In genomic region chr6:106512958-106513480, GRCh38 we compare ENCODE assay signal across 8 cellular contexts.
DNase-seq lines count a peak whose midpoint lies in the region; ATAC-seq and TF ChIP-seq lines count a peak whose summit lies in the region.

No MANE protein-coding gene starts in this region.

- H3K4me3 Mint-ChIP-seq in activated naive CD8-positive, alpha-beta T cell: peak overlapping the region; percentile 97

- peaks cover 0 to 50% (median 43%) of the 10 kb centered on the region in 7 donors for H3K27me3 ChIP-seq in heart right ventricle
- H3K27me3 ChIP-seq in liver (ENCODE audit: control insufficient read depth in 4 of 4, insufficient read depth in 4 of 4, low read length in 3 of 4): peaks cover 0 to 4% (median 2%) of the 10 kb centered on the region in 4 donors
- H3K27me3 ChIP-seq in upper lobe of right lung: no peaks in the 10 kb centered on the region

- DNase-seq in heart right ventricle (no peak), Right ventricle myocardium inferior (ENCODE audit: missing footprints) (no peak), upper lobe of right lung (no peak), ureter (ENCODE audit: low spot score) (no peak)
- DNase-seq in stimulated activated CD4-positive, alpha-beta T cell treated with anti-CD3 and anti-CD28 coated beads, Interleukin-15, amount 100 ng/mL, for 24 hours: no peak

- H3K27me3 Mint-ChIP-seq in activated naive CD8-positive, alpha-beta T cell: no peaks in the 10 kb centered on the region

- ATAC-seq in heart right ventricle (peak in 4 of 8 donors; percentile 4 to 20 (median 13)), Right ventricle myocardium inferior (no peak), upper lobe of right lung (no peak), GM18867 (IDR thresholded peaks at IDR 0.05; ENCODE audit: unreplicated experiment) (no peak)

- 9 to 21% methylated on average over 19 of the region's 19 CpGs for WGBS in heart right ventricle, 2 donors
- WGBS in liver: 3% methylated on average over 19 of the region's 19 CpGs

- no peaks in the 10 kb centered on the region for H3K36me3 Mint-ChIP-seq in activated naive CD8-positive, alpha-beta T cell

- TF ChIP-seq RAD21 in liver (IDR thresholded peaks at IDR 0.05): no peak

- H3K9ac ChIP-seq in liver (ENCODE audit: low read depth in 1 of 2, low read length in 2 of 2): peak overlapping the region; percentile 68 to 82

- H3K27ac ChIP-seq in heart right ventricle (peak overlapping the region; percentile 38 to 98 (median 78)), liver (ENCODE audit: low read depth in 1 of 2, low read length in 2 of 2) (peak overlapping the region; percentile 95), upper lobe of right lung (peak overlapping the region; percentile 92)

- H3K36me3 ChIP-seq in heart right ventricle: no peaks in the 10 kb centered on the region
- no peaks in the 10 kb centered on the region for H3K36me3 ChIP-seq in liver (ENCODE audit: control insufficient read depth in 4 of 4, insufficient read depth in 3 of 4, low read depth in 1 of 4, low read length in 3 of 4)
- H3K36me3 ChIP-seq in upper lobe of right lung: no peaks in the 10 kb centered on the region

- H3K9me3 ChIP-seq in heart right ventricle: no peaks in the 10 kb centered on the region
- H3K9me3 ChIP-seq in liver (ENCODE audit: control insufficient read depth in 4 of 4, low read length in 3 of 4): no peaks in the 10 kb centered on the region
- no peaks in the 10 kb centered on the region for H3K9me3 ChIP-seq in upper lobe of right lung

- intact Hi-C loops in heart right ventricle (cut with DNase I): loop anchor here in 1 of 10 donors (10.0 kb wide), 1 partner anchor 68 kb away; no protein-coding TSS in a partner anchor
- intact Hi-C loops in Right ventricle myocardium inferior (cut with DNase I): loop anchor here (10.0 kb wide), 1 partner anchor 68 kb away; no protein-coding TSS in a partner anchor
- intact Hi-C loops in upper lobe of right lung (cut with DNase I): loop anchor here (10.0 kb wide), 1 partner anchor 1038 kb away; no protein-coding TSS in a partner anchor

- TF ChIP-seq CTCF in heart right ventricle (IDR thresholded peaks at IDR 0.05): no peak
- TF ChIP-seq CTCF in liver (IDR thresholded peaks at IDR 0.05; ENCODE audit: low read depth, low read length, missing input control): no peak
- TF ChIP-seq CTCF in upper lobe of right lung (IDR thresholded peaks at IDR 0.05): no peak

- H3K4me3 ChIP-seq in heart right ventricle (peak overlapping the region; percentile 53 to 93 (median 74)), liver (ENCODE audit: low read depth in 1 of 3, low read length in 3 of 3) (peak overlapping the region; percentile 84 to 99 (median 85)), upper lobe of right lung (peak overlapping the region; percentile 75)

- H3K4me1 ChIP-seq in heart right ventricle (peaks cover 7 to 83% (median 25%) of the 10 kb centered on the region in 9 donors), liver (ENCODE audit: control insufficient read depth in 4 of 4, insufficient read depth in 4 of 4, low read length in 3 of 4) (peaks cover 10 to 44% (median 36%) of the 10 kb centered on the region in 4 donors), upper lobe of right lung (peaks cover 39% of the 10 kb centered on the region)

- peaks cover 76% of the 10 kb centered on the region for H3K4me1 Mint-ChIP-seq in activated naive CD8-positive, alpha-beta T cell (ENCODE audit: low read depth)

- no peaks in the 10 kb centered on the region for H3K9me3 Mint-ChIP-seq in activated naive CD8-positive, alpha-beta T cell (ENCODE audit: low read depth)

- peak overlapping the region; percentile 95 for H3K27ac Mint-ChIP-seq in activated naive CD8-positive, alpha-beta T cell

TF ChIP-seq in liver, 16 proteins besides CTCF, POLR2A, EP300 and RAD21:
- TF ChIP-seq HNF4A (conservative IDR thresholded peaks at IDR 0.05): no peak
- TF ChIP-seq ATF3 (IDR thresholded peaks at IDR 0.05): no peak
- TF ChIP-seq REST (IDR thresholded peaks at IDR 0.05): no peak
- TF ChIP-seq HNF4G (IDR thresholded peaks at IDR 0.05): no peak
- no peak for TF ChIP-seq JUND (IDR thresholded peaks at IDR 0.05)
- TF ChIP-seq SP1 (IDR thresholded peaks at IDR 0.05): no peak
